Comparison of ENCODE assay signal across 12 cellular contexts in genomic region chr1:12485231-12486172, GRCh38.
DNase-seq lines count a peak whose midpoint lies in the region; ATAC-seq, FAIRE-seq and TF ChIP-seq lines count a peak whose summit lies in the region.
"Had no signal": no experiment of that assay in that cellular context is flagged by ENCODE, and none has a peak within 500 bp of the region (broad histone marks: within the 10 kb centered on the region; RNA-seq: fewer than 3 reads in every experiment).

No MANE protein-coding gene starts in this region.

- DNase-seq in Panc1 (ENCODE audit: low read depth, low spot score), result no peak
- DNase-seq in fibroblast of villous mesenchyme (ENCODE audit: low read depth), result peak; percentile 53
- peak; percentile 93 to 96 for DNase-seq in trophoblast cell
- no peak for DNase-seq in NCI-H1092 treated with DMSO at 0.1 percent for 48 hours (lab: John Stamatoyannopoulos, UW)
- no peak for DNase-seq in substantia nigra (lab: John Stamatoyannopoulos, UW)
- no peak for DNase-seq in GM19239 (ENCODE audit: insufficient read length, low spot score)
- no peak for DNase-seq in RCC 7860 (ENCODE audit: low spot score)
- DNase-seq: KG1, NCI-H2081 had no signal

- H4K20me1 ChIP-seq in BLaER1, result no peaks in the 10 kb centered on the region

- CTCF ChIA-PET in Panc1 (lab: Charles Lee), result no interaction called here

- H3K27me3 ChIP-seq in BLaER1 (no peaks in the 10 kb centered on the region), Panc1 (ENCODE audit: control insufficient read depth, insufficient read depth, low read length) (no peaks in the 10 kb centered on the region), trophoblast cell (ENCODE audit: insufficient read depth, low read length) (no peaks in the 10 kb centered on the region)
- H3K27me3 ChIP-seq: ovary had no signal

- H3K18ac ChIP-seq in trophoblast cell (ENCODE audit: low read length), result peak overlapping the region; percentile 99

- no TSS peak for BruUV-seq in Panc1 (replicated peaks; lab: Mats Ljungman, UMichigan)

- no peak overlapping the region for H3K23ac ChIP-seq in trophoblast cell (ENCODE audit: low read length)

- POLR2A ChIA-PET in Panc1 (lab: Charles Lee), result no interaction called here

- 0 out of 2 replicates have a peak, but pooled peaks cover 16% of the 10 kb centered on the region for H3K36me3 ChIP-seq in BLaER1
- H3K36me3 ChIP-seq in Panc1 (ENCODE audit: control insufficient read depth, insufficient read depth, low read length), result no peaks in the 10 kb centered on the region
- H3K36me3 ChIP-seq in trophoblast cell (ENCODE audit: control insufficient read depth in 1 of 2, insufficient read depth in 2 of 2, low read length in 2 of 2), result peaks cover 0 to 2% of the 10 kb centered on the region in 2 experiments
- H3K36me3 ChIP-seq: ovary had no signal

- H3K9ac ChIP-seq in BLaER1, result no peak overlapping the region
- H3K9ac ChIP-seq in trophoblast cell (ENCODE audit: low read length), result no peak overlapping the region

- ATAC-seq in Panc1, result no peak

- peak overlapping the region; percentile 98 for H2BK120ac ChIP-seq in trophoblast cell (ENCODE audit: insufficient read depth, low read length, poor library complexity)

- peak overlapping the region; percentile 98 for H2AK5ac ChIP-seq in trophoblast cell (ENCODE audit: low read length)

- TF ChIP-seq CTCF in Panc1 (IDR thresholded peaks at IDR 0.05) (no peak), fibroblast of villous mesenchyme (IDR thresholded peaks at IDR 0.05; ENCODE audit: insufficient read depth, low read depth, low read length) (no peak)

- H3K27ac ChIP-seq in BLaER1 (no peak overlapping the region), Panc1 (ENCODE audit: low read length) (peak overlapping the region; percentile 87), trophoblast cell (ENCODE audit: low read depth, low read length) (peak overlapping the region; percentile 50), substantia nigra (ENCODE audit: low read depth, low read length, poor library complexity, severe bottlenecking) (no peak overlapping the region)
- H3K27ac ChIP-seq: ovary had no signal

- H3K4me1 ChIP-seq in BLaER1, result peaks cover 49% of the 10 kb centered on the region
- peaks cover 39% of the 10 kb centered on the region for H3K4me1 ChIP-seq in Panc1 (ENCODE audit: control insufficient read depth, insufficient read depth, low read length)
- H3K4me1 ChIP-seq in trophoblast cell (ENCODE audit: control insufficient read depth in 1 of 2, insufficient read depth in 2 of 2, low read length in 2 of 2), result peaks cover 22 to 29% of the 10 kb centered on the region in 2 experiments

- no peak overlapping the region for H4K12ac ChIP-seq in trophoblast cell (ENCODE audit: low read depth, low read length)

- peaks cover 4% of the 10 kb centered on the region for H3K79me2 ChIP-seq in trophoblast cell (ENCODE audit: control insufficient read depth, insufficient read depth, low read length, poor library complexity)

- peak overlapping the region; percentile 86 for H2AFZ ChIP-seq in trophoblast cell (ENCODE audit: insufficient read depth, low read length, poor library complexity)

- intact Hi-C loops in Panc1 (cut with micrococcal nuclease; ENCODE audit: unreplicated experiment), result no loop called here

- FAIRE-seq in GM19239 (lab: Jason Lieb, UNC) (no peak), RCC 7860 (lab: Jason Lieb, UNC) (no peak)
- FAIRE-seq: bronchial epithelial cell had no signal

- in situ Hi-C loops in Panc1 (cut with HindIII; ENCODE audit: low pct_unique_long_range_greater_than_20kb, low sequenced_read_pairs), result no loop called here

- peak overlapping the region; percentile 50 for H2BK5ac ChIP-seq in trophoblast cell (ENCODE audit: low read depth, low read length, poor library complexity)

- peaks cover 19% of the 10 kb centered on the region for H3K79me1 ChIP-seq in trophoblast cell (ENCODE audit: low read length)

- H4K8ac ChIP-seq in trophoblast cell (ENCODE audit: low read depth, low read length), result peak overlapping the region; percentile 89

- WGBS in trophoblast cell (ENCODE audit: extremely low coverage, insufficient coverage, insufficient read length), result no CpG with 5 or more reads among the region's 13 CpGs

- peak overlapping the region; percentile 100 for H2BK12ac ChIP-seq in trophoblast cell (ENCODE audit: low read length)

- peak overlapping the region; percentile 91 for H4K91ac ChIP-seq in trophoblast cell (ENCODE audit: low read depth, low read length)

- no peaks in the 10 kb centered on the region for H3K9me3 ChIP-seq in BLaER1
- no peaks in the 10 kb centered on the region; the same call in 1 of the 2 replicates for H3K9me3 ChIP-seq in Panc1 (ENCODE audit: control insufficient read depth, insufficient read depth, low read depth, low read length)
- peaks cover 3% of the 10 kb centered on the region for H3K9me3 ChIP-seq in trophoblast cell (ENCODE audit: insufficient read depth, low read depth, low read length)
- H3K9me3 ChIP-seq: ovary had no signal

- peak overlapping the region; percentile 71 for H3K4me2 ChIP-seq in BLaER1
- H3K4me2 ChIP-seq in trophoblast cell (ENCODE audit: low read length), result peak overlapping the region; percentile 25

- no peak overlapping the region for H3K4me3 ChIP-seq in BLaER1
- no peak overlapping the region for H3K4me3 ChIP-seq in Panc1 (ENCODE audit: low read depth in 2 of 2, low read length in 2 of 2)
- H3K4me3 ChIP-seq in fibroblast of villous mesenchyme (ENCODE audit: low read depth, low read length), result no peak overlapping the region
- no peak overlapping the region for H3K4me3 ChIP-seq in trophoblast cell (ENCODE audit: low read depth, low read length)
- H3K4me3 ChIP-seq: ovary had no signal

- peak overlapping the region; percentile 80 for H3K4ac ChIP-seq in trophoblast cell (ENCODE audit: low read depth, low read length)

- H3K14ac ChIP-seq in trophoblast cell (ENCODE audit: low read length), result peak overlapping the region; percentile 93

Comparison
In these comparisons a context has a peak if more than half of its experiments do, and no peak if none do; other contexts are left out.
1. H3K27ac ChIP-seq: peak in Panc1 (single experiment) and trophoblast cell (single experiment); none in BLaER1 (single experiment) and substantia nigra (single experiment).
2. DNase-seq: peak in fibroblast of villous mesenchyme (single experiment) and trophoblast cell (2 of 2); none in Panc1 (single experiment), NCI-H1092 treated with DMSO at 0.1 percent for 48 hours (single experiment), substantia nigra (0 of 49), GM19239 (single experiment) and RCC 7860 (single experiment).